In genomic region chr4:88610771-88611170, GRCh38 we compare ENCODE assay signal across 10 cellular contexts. TPM values are rescaled to one million over a fixed set of nuclear protein-coding genes. Genes with fewer than 3 reads are reported as not detected.
DNase-seq lines count a peak whose midpoint lies in the region; ATAC-seq and TF ChIP-seq lines count a peak whose summit lies in the region.
"Had no signal": no experiment of that assay in that cellular context is flagged by ENCODE, and none has a peak within 500 bp of the region (broad histone marks: within the 10 kb centered on the region; RNA-seq: fewer than 3 reads in every experiment).

No MANE protein-coding gene starts in this region.

- H3K4me3 Mint-ChIP-seq in natural killer cell treated with Interleukin-12 subunit alpha and Interleukin-12 subunit beta and Interleukin-15 and Interleukin-18, amount 100 ng/mL, for 72 hours, result peak overlapping the region; percentile 80

- H3K4me2 ChIP-seq in Karpas-422 (ENCODE audit: low read depth, low read length, poor library complexity, severe bottlenecking), result no peak overlapping the region

- peak; percentile 88 for ATAC-seq in Right ventricle myocardium inferior
- no peak for ATAC-seq in natural killer cell treated with Interleukin-12 subunit alpha and Interleukin-12 subunit beta and Interleukin-15 and Interleukin-18, amount 100 ng/mL, for 72 hours
- peak; percentile 88 for ATAC-seq in aorta (ENCODE audit: low FRiP score)
- ATAC-seq in GM18519 (IDR thresholded peaks at IDR 0.05; ENCODE audit: low FRiP score, unreplicated experiment), result no peak
- no peak for ATAC-seq in HG03354 (IDR thresholded peaks at IDR 0.05; ENCODE audit: poor library complexity, severe bottlenecking, unreplicated experiment)
- ATAC-seq: Panc1 had no signal

- intact Hi-C loops in Right ventricle myocardium inferior (cut with DNase I), result loop anchor here (2.0 kb wide), 1 partner anchor 18 kb away; the partner anchor contains the start of gene HERC3
- intact Hi-C loops in cardiac septum (cut with DNase I), result no loop called here
- intact Hi-C loops in aorta (cut with DNase I), result loop anchor here (5.0 kb wide), 2 partner anchors 47 to 83 kb away; no protein-coding TSS in a partner anchor

- H3K4me3 ChIP-seq in fibroblast of mammary gland (ENCODE audit: control insufficient read depth, low read depth, low read length) (no peak overlapping the region), aorta (ENCODE audit: low read length in 2 of 2) (no peak overlapping the region), Karpas-422 (ENCODE audit: low read length) (no peak overlapping the region)

- H3K4me1 Mint-ChIP-seq in natural killer cell treated with Interleukin-12 subunit alpha and Interleukin-12 subunit beta and Interleukin-15 and Interleukin-18, amount 100 ng/mL, for 72 hours (ENCODE audit: low read depth in 2 of 2), result peaks cover 60 to 68% of the 10 kb centered on the region in 2 donors

- H3K27me3 ChIP-seq in aorta (ENCODE audit: control insufficient read depth in 1 of 2, insufficient read depth in 2 of 2, low read length in 1 of 2) (no peaks in the 10 kb centered on the region), Karpas-422 (ENCODE audit: low read length) (no peaks in the 10 kb centered on the region)

- H3K4me1 ChIP-seq in aorta (ENCODE audit: control insufficient read depth in 1 of 2, insufficient read depth in 2 of 2, low read length in 2 of 2), result peaks cover 6 to 9% of the 10 kb centered on the region in 2 donors
- H3K4me1 ChIP-seq in Karpas-422 (ENCODE audit: low read length), result peaks cover 5% of the 10 kb centered on the region; the same call in 1 of the 2 replicates

- H3K9ac ChIP-seq in Karpas-422 (ENCODE audit: low read length), result no peak overlapping the region

- H4K20me1 ChIP-seq in Karpas-422 (ENCODE audit: insufficient read depth, low read depth, low read length), result peaks cover 10% of the 10 kb centered on the region; the same call in 1 of the 2 replicates

- peaks cover 3 to 4% of the 10 kb centered on the region in 2 donors for H3K36me3 ChIP-seq in aorta (ENCODE audit: control insufficient read depth in 1 of 2, insufficient read depth in 2 of 2, low read length in 1 of 2)
- H3K36me3 ChIP-seq in Karpas-422 (ENCODE audit: insufficient read depth, low read length), result 0 out of 2 replicates have a peak, but pooled peaks cover 6% of the 10 kb centered on the region

- H3K9me3 ChIP-seq in aorta (ENCODE audit: control insufficient read depth, low read length) (no peaks in the 10 kb centered on the region), Karpas-422 (ENCODE audit: low read length) (no peaks in the 10 kb centered on the region)
- H3K9me3 ChIP-seq: Caco-2 had no signal

- H3K9me3 Mint-ChIP-seq in natural killer cell treated with Interleukin-12 subunit alpha and Interleukin-12 subunit beta and Interleukin-15 and Interleukin-18, amount 100 ng/mL, for 72 hours, result peaks cover 5% of the 10 kb centered on the region

- DNase-seq in Right ventricle myocardium inferior (ENCODE audit: missing footprints) (no peak), cardiac septum (ENCODE audit: low spot score) (no peak), fibroblast of mammary gland (ENCODE audit: low read depth) (peak; percentile 89), aorta (peak; percentile 81 to 83), Karpas-422 (no peak)
- DNase-seq in natural killer cell treated with Interleukin-12 subunit alpha and Interleukin-12 subunit beta and Interleukin-15 and Interleukin-18, amount 100 ng/mL, for 72 hours (ENCODE audit: low spot score), result no peak
- DNase-seq: Caco-2 had no signal

- H2AFZ ChIP-seq in Karpas-422 (ENCODE audit: low read length), result no peak overlapping the region

- peaks cover 24% of the 10 kb centered on the region for H3K36me3 Mint-ChIP-seq in natural killer cell treated with Interleukin-12 subunit alpha and Interleukin-12 subunit beta and Interleukin-15 and Interleukin-18, amount 100 ng/mL, for 72 hours

- no peaks in the 10 kb centered on the region for H3K27me3 Mint-ChIP-seq in natural killer cell treated with Interleukin-12 subunit alpha and Interleukin-12 subunit beta and Interleukin-15 and Interleukin-18, amount 100 ng/mL, for 72 hours

- no peaks in the 10 kb centered on the region for H3K9me2 ChIP-seq in Karpas-422 (replicated peaks; ENCODE audit: insufficient read depth, low read length)

- H3K27ac Mint-ChIP-seq in natural killer cell treated with Interleukin-12 subunit alpha and Interleukin-12 subunit beta and Interleukin-15 and Interleukin-18, amount 100 ng/mL, for 72 hours, result peak overlapping the region; percentile 85 to 94

- WGBS in aorta, 2 donors, result 11 to 12% methylated on average over 5 of the region's 5 CpGs

- H3K27ac ChIP-seq in aorta (ENCODE audit: low read depth in 1 of 2, low read length in 2 of 2) (peak overlapping the region; percentile 84 to 95), Karpas-422 (ENCODE audit: low read length) (no peak overlapping the region)

- no peak for TF ChIP-seq CTCF in fibroblast of mammary gland (conservative IDR thresholded peaks at IDR 0.05; ENCODE audit: control insufficient read depth, insufficient read depth, low read depth, low read length)

- H3K79me2 ChIP-seq in Karpas-422 (ENCODE audit: low read length), result no peaks in the 10 kb centered on the region

RNA-seq across cellular contexts. Expression of gene HERC3, which starts 18.5 kb away (rescaled TPM):
- total RNA-seq in Right ventricle myocardium inferior, result 49.5 TPM
- 46.3 TPM for total RNA-seq in cardiac septum
- total RNA-seq in natural killer cell treated with Interleukin-12 subunit alpha and Interleukin-12 subunit beta and Interleukin-15 and Interleukin-18, amount 100 ng/mL, for 72 hours, result 10 to 100 TPM; 27.9 to 49.6 TPM
- 10 to 100 TPM; 34.4 to 46.2 TPM for total RNA-seq in aorta
- polyA plus RNA-seq in aorta, result 1 to 10 TPM; 5.5 to 9.0 TPM
- 8.5 and 12.9 TPM in 2 replicates for total RNA-seq in Karpas-422 (2014; rRNA removed; shearing (Covaris generic); ENCODE audit: low replicate concordance)

Comparison
In these comparisons a context has a peak if more than half of its experiments do, and no peak if none do; other contexts are left out.
1. ATAC-seq: peak in Right ventricle myocardium inferior (single experiment) and aorta (single experiment); none in natural killer cell treated with Interleukin-12 subunit alpha and Interleukin-12 subunit beta and Interleukin-15 and Interleukin-18, amount 100 ng/mL, for 72 hours (0 of 2), GM18519 (single experiment) and HG03354 (single experiment).
2. DNase-seq: peak in fibroblast of mammary gland (single experiment) and aorta (2 of 2); none in Right ventricle myocardium inferior (single experiment), cardiac septum (single experiment), natural killer cell treated with Interleukin-12 subunit alpha and Interleukin-12 subunit beta and Interleukin-15 and Interleukin-18, amount 100 ng/mL, for 72 hours (single experiment) and Karpas-422 (single experiment).